Comparison of ENCODE assay signal across 17 cellular contexts in the genomic region with DNA sequence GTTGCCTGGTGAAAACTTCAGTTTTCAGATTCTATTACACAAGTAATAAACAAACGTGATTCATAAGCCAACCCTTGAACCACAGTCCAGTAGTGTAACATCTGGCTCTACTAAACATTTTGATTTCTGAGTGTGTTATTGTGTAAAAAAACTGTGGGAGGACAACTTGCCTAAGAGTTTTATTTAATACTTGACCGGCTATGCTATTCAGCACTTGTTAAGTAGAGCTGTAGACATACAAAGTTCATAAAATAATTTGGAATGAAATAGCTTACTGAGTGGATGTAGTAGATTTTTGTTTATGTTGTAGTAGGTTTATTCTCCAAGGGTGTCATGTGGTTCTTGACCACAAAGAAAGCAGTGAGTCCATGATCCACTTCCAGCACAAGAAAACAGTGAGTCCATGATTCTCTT. TPM values are rescaled to one million over a fixed set of nuclear protein-coding genes. Genes with fewer than 3 reads are reported as not detected.
DNase-seq lines count a peak whose midpoint lies in the region; ATAC-seq, FAIRE-seq and TF ChIP-seq lines count a peak whose summit lies in the region.
"Had no signal": no experiment of that assay in that cellular context is flagged by ENCODE, and none has a peak within 500 bp of the region (broad histone marks: within the 10 kb centered on the region; RNA-seq: fewer than 3 reads in every experiment).

No MANE protein-coding gene starts in this region.

- no peak overlapping the region for H3K18ac ChIP-seq in H1 (ENCODE audit: extremely low read depth, low read length)

- H3K36me3 ChIP-seq in right atrium auricular region (no peaks in the 10 kb centered on the region), H1 (ENCODE audit: control insufficient read depth in 2 of 4, insufficient read depth in 4 of 4, low read length in 3 of 4) (no peaks in the 10 kb centered on the region), lung (ENCODE audit: control insufficient read depth in 2 of 2, insufficient read depth in 2 of 2, low read length in 2 of 2) (no peaks in the 10 kb centered on the region), PC-9 (ENCODE audit: low read depth) (no peaks in the 10 kb centered on the region)

- no peak overlapping the region for H3K9ac ChIP-seq in H1 (replicated peaks in 1 of 4; ENCODE audit: extremely low read depth in 1 of 4, low read depth in 3 of 4, low read length in 3 of 4)

- no peak overlapping the region for H2BK120ac ChIP-seq in H1 (replicated peaks; ENCODE audit: low read depth, low read length)

- no peak overlapping the region for H4K8ac ChIP-seq in H1 (ENCODE audit: extremely low read depth, insufficient read depth, low read length)

- no peak overlapping the region for H3K4ac ChIP-seq in H1 (replicated peaks; ENCODE audit: insufficient read length, low read depth, low read length)

- peak; percentile 65 for ATAC-seq in Right ventricle myocardium inferior
- peak; percentile 44 for ATAC-seq in lung (ENCODE audit: insufficient read depth, low FRiP score)
- no peak for ATAC-seq in left lobe of liver
- ATAC-seq in GM19455 (IDR thresholded peaks at IDR 0.05; ENCODE audit: unreplicated experiment), result no peak
- ATAC-seq: body of pancreas; stimulated activated naive CD8-positive, alpha-beta T cell treated with anti-CD3 and anti-CD28 coated beads, Interleukin-15, Interleukin-2, amounts not matched to agents 100 U/mL and 50 U/mL, for 24 hours had no signal

- DNase-seq in Right ventricle myocardium inferior (ENCODE audit: missing footprints) (no peak), right atrium auricular region (ENCODE audit: low spot score) (no peak), H1 (ENCODE audit: low read depth in 1 of 2, low spot score in 2 of 2) (no peak), lung (ENCODE audit: low spot score) (no peak), NCI-H524 (lab: John Stamatoyannopoulos, UW) (no peak), left lobe of liver (ENCODE audit: low spot score) (no peak), PC-9 (no peak)
- DNase-seq: body of pancreas; COR-L47; foreskin melanocyte; MV-4-11; RPMI8226; stimulated activated naive CD8-positive, alpha-beta T cell treated with anti-CD3 and anti-CD28 coated beads, Interleukin-15, Interleukin-2, amounts not matched to agents 100 U/mL and 50 U/mL, for 24 hours had no signal

- no peak overlapping the region for H2BK5ac ChIP-seq in H1 (ENCODE audit: low read depth, low read length)

- 0 out of 2 replicates have a peak overlapping the region, but pooled peaks have one; percentile 3 for H2AFZ ChIP-seq in H1 (ENCODE audit: low read length)
- H2AFZ ChIP-seq in PC-9, result no peak overlapping the region

- H3K9me3 ChIP-seq in right atrium auricular region (peaks cover 0 to 5% of the 10 kb centered on the region in 2 donors), H1 (ENCODE audit: insufficient read depth in 2 of 2, low read depth in 1 of 2, low read length in 1 of 2) (no peaks in the 10 kb centered on the region), lung (ENCODE audit: control insufficient read depth in 2 of 2, insufficient read depth in 1 of 2, low read length in 1 of 2) (no peaks in the 10 kb centered on the region), PC-9 (ENCODE audit: insufficient read depth, low read depth) (no peaks in the 10 kb centered on the region; the same call in 1 of the 2 replicates)
- H3K9me3 ChIP-seq: body of pancreas had no signal

- H4K20me1 ChIP-seq in H1 (replicated peaks in 1 of 2; ENCODE audit: control insufficient read depth in 1 of 2, insufficient read depth in 2 of 2, low read length in 2 of 2), result no peaks in the 10 kb centered on the region
- no peaks in the 10 kb centered on the region for H4K20me1 ChIP-seq in PC-9 (ENCODE audit: insufficient read depth)

- TF ChIP-seq CTCF in right atrium auricular region (IDR thresholded peaks at IDR 0.05) (no peak), H1 (IDR thresholded peaks at IDR 0.05; ENCODE audit: control extremely low read depth in 1 of 3, insufficient read depth in 1 of 3, low read depth in 1 of 3, low read length in 3 of 3) (no peak), lung (IDR thresholded peaks at IDR 0.05; ENCODE audit: control extremely low read depth, extremely low read depth) (no peak), PC-9 (conservative IDR thresholded peaks at IDR 0.05) (no peak)

- no TSS peak for BruUV-seq in PC-9 (replicated peaks; lab: Mats Ljungman, UMichigan)

- FAIRE-seq in H1 (lab: Jason Lieb, UNC), result no peak

- H3K79me2 ChIP-seq in H1 (ENCODE audit: control insufficient read depth in 1 of 2, insufficient read depth in 2 of 2, low read length in 2 of 2) (no peaks in the 10 kb centered on the region), PC-9 (ENCODE audit: low read depth) (no peaks in the 10 kb centered on the region)

- TF ChIP-seq RAD21 in H1 (IDR thresholded peaks at IDR 0.05 in 1 of 2, conservative IDR thresholded peaks at IDR 0.05 in 1 of 2; ENCODE audit: low read depth in 2 of 2, low read length in 2 of 2), result no peak

- no peaks in the 10 kb centered on the region for H3F3A ChIP-seq in PC-9 (ENCODE audit: insufficient read depth, low read depth)

- CTCF ChIA-PET in H1 (lab: Charles Lee; ENCODE audit: partially characterized antibody), result interaction anchor here (1.6 kb wide), 1 partner anchor 16 kb away, joined by 4 read pairs; no protein-coding TSS in a partner anchor
- CTCF ChIA-PET in PC-9 (lab: Charles Lee), result no interaction called here

- no peak overlapping the region for H4K5ac ChIP-seq in H1 (ENCODE audit: insufficient read length, low read depth, low read length)

- peaks cover 0 to 16% of the 10 kb centered on the region in 2 donors for H3K4me1 ChIP-seq in right atrium auricular region
- no peaks in the 10 kb centered on the region for H3K4me1 ChIP-seq in H1 (replicated peaks in 1 of 4; ENCODE audit: control insufficient read depth in 3 of 4, insufficient read depth in 4 of 4, low read length in 3 of 4)
- H3K4me1 ChIP-seq in lung (ENCODE audit: control insufficient read depth in 2 of 2, insufficient read depth in 2 of 2, low read length in 2 of 2), result no peaks in the 10 kb centered on the region
- H3K4me1 ChIP-seq in PC-9 (replicated peaks; ENCODE audit: insufficient read depth), result 0 out of 2 replicates have a peak, but pooled peaks cover 3% of the 10 kb centered on the region
- H3K4me1 ChIP-seq: body of pancreas had no signal

- intact Hi-C loops in Right ventricle myocardium inferior (cut with DNase I) (no loop called here), PC-9 (cut with micrococcal nuclease; ENCODE audit: unreplicated experiment) (no loop called here)

- no peak overlapping the region for H2BK12ac ChIP-seq in H1 (ENCODE audit: low read depth, low read length)

- no peak overlapping the region for H3K14ac ChIP-seq in H1 (ENCODE audit: insufficient read length)

- no peak overlapping the region for H4K91ac ChIP-seq in H1 (replicated peaks; ENCODE audit: insufficient read length, low read length)

- H3K56ac ChIP-seq in H1 (replicated peaks; ENCODE audit: insufficient read length, low read depth, low read length), result no peak overlapping the region

- H3K23me2 ChIP-seq in H1 (ENCODE audit: low read depth, low read length), result no peaks in the 10 kb centered on the region

- H3K4me3 ChIP-seq in right atrium auricular region (no peak overlapping the region), H1 (ENCODE audit: extremely low read depth in 1 of 4, insufficient read depth in 2 of 4, low read depth in 3 of 4, low read length in 4 of 4) (no peak overlapping the region), lung (no peak overlapping the region), PC-9 (no peak overlapping the region)
- H3K4me3 ChIP-seq: body of pancreas had no signal

- no peak overlapping the region for H3K23ac ChIP-seq in H1 (ENCODE audit: insufficient read length)

- no peak overlapping the region for H2BK20ac ChIP-seq in H1 (ENCODE audit: low read length)

- TF ChIP-seq POLR2A in H1 (IDR thresholded peaks at IDR 0.05; ENCODE audit: control extremely low read depth in 1 of 2, low read depth in 2 of 2, low read length in 2 of 2), result no peak

- no peaks in the 10 kb centered on the region for H3K27me3 ChIP-seq in right atrium auricular region
- no peaks in the 10 kb centered on the region for H3K27me3 ChIP-seq in H1 (replicated peaks in 1 of 4; ENCODE audit: control insufficient read depth in 3 of 4, extremely low read depth in 1 of 4, insufficient read depth in 3 of 4, low read length in 3 of 4)
- H3K27me3 ChIP-seq in lung (ENCODE audit: control insufficient read depth, insufficient read depth), result no peaks in the 10 kb centered on the region
- no peaks in the 10 kb centered on the region for H3K27me3 ChIP-seq in PC-9 (ENCODE audit: insufficient read depth, low read depth)
- H3K27me3 ChIP-seq: body of pancreas had no signal

- no peak overlapping the region for H3K4me2 ChIP-seq in H1 (ENCODE audit: insufficient read depth in 1 of 2, low read depth in 2 of 2, low read length in 2 of 2)
- H3K4me2 ChIP-seq in PC-9, result no peak overlapping the region

- peak overlapping the region in 1 of 2 donors; percentile 58 for H3K27ac ChIP-seq in right atrium auricular region
- no peak overlapping the region for H3K27ac ChIP-seq in H1 (ENCODE audit: low read depth, low read length)
- no peak overlapping the region for H3K27ac ChIP-seq in lung (ENCODE audit: low read depth in 1 of 2, low read length in 1 of 2)
- no peak overlapping the region for H3K27ac ChIP-seq in PC-9
- H3K27ac ChIP-seq: body of pancreas had no signal

- POLR2A ChIA-PET in H1 (lab: Charles Lee; ENCODE audit: partially characterized antibody), result no interaction called here
- POLR2A ChIA-PET in PC-9 (lab: Charles Lee; ENCODE audit: unreplicated experiment), result no interaction called here

- no peak overlapping the region for H2AK5ac ChIP-seq in H1 (ENCODE audit: low read depth, low read length)

- no peaks in the 10 kb centered on the region for H3K79me1 ChIP-seq in H1 (ENCODE audit: low read depth, low read length)

- 82% methylated on average over 2 of the region's 2 CpGs; no CpG with 5 or more reads in 1 of the 2 experiments for WGBS in H1 (ENCODE audit: extremely low coverage in 1 of 2, insufficient coverage in 1 of 2, insufficient read length in 1 of 2, insufficient replicate concordance in 2 of 2, low coverage in 1 of 2, low lambda C conversion rate in 2 of 2, missing lambda C conversion rate in 1 of 2), 2 experiments
- 56 to 71% methylated on average over 2 of the region's 2 CpGs for WGBS in lung, 2 donors

- TF ChIP-seq EP300 in H1 (IDR thresholded peaks at IDR 0.05; ENCODE audit: borderline replicate concordance in 1 of 2, low read depth in 2 of 2, low read length in 2 of 2), result no peak

- H3K9me2 ChIP-seq in PC-9 (ENCODE audit: insufficient read depth), result no peaks in the 10 kb centered on the region

- no peak overlapping the region for H2BK15ac ChIP-seq in H1 (ENCODE audit: low read length)

RNA-seq across cellular contexts. Expression of a gene that starts 17.4 kb away (rescaled TPM):
- total RNA-seq in Right ventricle myocardium inferior (1.3 TPM), right atrium auricular region (under 1 TPM; 0.19 to 0.39 TPM), lung (under 1 TPM; 0.25 to 0.94 TPM), left lobe of liver (0.13 TPM), PC-9 (2021) (0.40 and 0.79 TPM in 2 replicates)
- total RNA-seq in H1 (2021; fragmentation: NEBNext Ultra II Directional; extraction: Animal tissue kit (Norgen Biotek cat#: 25700)), result 0.09 TPM in 1 of 2 replicates, not detected in the other
- polyA plus RNA-seq in H1 (2011; rRNA removed) (0.02 and 0.08 TPM in 2 replicates), lung (under 1 TPM; 0.10 TPM)
- polyA plus RNA-seq in H1 (2011; cell fraction: cytosol; rRNA removed), result 0.12 TPM
- polyA plus RNA-seq in H1 (2011; cell fraction: nucleus; rRNA removed), result 0.11 TPM
- 0.07 to 0.23 TPM (median 0.07 TPM) in 3 of 4 replicates, not detected in the other for polyA plus RNA-seq in H1 (2012, experiment 1 of 2)
- not detected for polyA plus RNA-seq in H1 (2012, experiment 2 of 2)
- 0.06 TPM for polyA plus RNA-seq in H1 (2013, experiment 1 of 2)
- 0.07 TPM for polyA plus RNA-seq in H1 (2013, experiment 2 of 2)
- 0.09 and 0.37 TPM in 2 replicates for polyA minus RNA-seq in H1 (2011; rRNA and poly(A)+ RNA removed)
- polyA minus RNA-seq in H1 (2011; cell fraction: cytosol; rRNA and poly(A)+ RNA removed), result not detected
- polyA minus RNA-seq in H1 (2011; cell fraction: nucleus; rRNA and poly(A)+ RNA removed), result 0.20 TPM
- total RNA-seq: activated CD8-positive, alpha-beta memory T cell treated with anti-CD3 and anti-CD28 coated beads for 36 hours had no signal

RNA-seq across cellular contexts. Expression of a gene that starts 52.6 kb away (rescaled TPM):
- not detected for total RNA-seq in Right ventricle myocardium inferior
- total RNA-seq in right atrium auricular region, result not detected
- total RNA-seq in H1 (2021; fragmentation: NEBNext Ultra II Directional; extraction: Animal tissue kit (Norgen Biotek cat#: 25700)), result not detected in 2 replicates
- polyA plus RNA-seq in H1 (2011; rRNA removed), result not detected in 2 replicates
- not detected for polyA plus RNA-seq in H1 (2011; cell fraction: cytosol; rRNA removed)
- polyA plus RNA-seq in H1 (2011; cell fraction: nucleus; rRNA removed), result not detected
- polyA plus RNA-seq in H1 (2012, experiment 1 of 2), result not detected in 4 replicates
- polyA plus RNA-seq in H1 (2012, experiment 2 of 2), result not detected
- not detected for polyA plus RNA-seq in H1 (2013, experiment 1 of 2)
- polyA plus RNA-seq in H1 (2013, experiment 2 of 2), result not detected
- not detected in 2 replicates for polyA minus RNA-seq in H1 (2011; rRNA and poly(A)+ RNA removed)
- not detected for polyA minus RNA-seq in H1 (2011; cell fraction: cytosol; rRNA and poly(A)+ RNA removed)
- polyA minus RNA-seq in H1 (2011; cell fraction: nucleus; rRNA and poly(A)+ RNA removed), result not detected
- not detected for total RNA-seq in lung
- under 1 TPM in 1 of 2 donors, not detected in 1; 0.10 TPM for polyA plus RNA-seq in lung
- total RNA-seq in left lobe of liver, result not detected
- total RNA-seq in PC-9 (2021), result 0.37 TPM in 1 of 2 replicates, not detected in the other
- total RNA-seq: activated CD8-positive, alpha-beta memory T cell treated with anti-CD3 and anti-CD28 coated beads for 36 hours; body of pancreas; osteoblast; WTC11 had no signal

Comparison
In these comparisons a context has a peak if more than half of its experiments do, and no peak if none do; other contexts are left out.
1. ATAC-seq: peak in Right ventricle myocardium inferior (single experiment) and lung (single experiment); none in left lobe of liver (single experiment) and GM19455 (single experiment).